Comparison of ENCODE assay signal across 8 cellular contexts in the genomic region with DNA sequence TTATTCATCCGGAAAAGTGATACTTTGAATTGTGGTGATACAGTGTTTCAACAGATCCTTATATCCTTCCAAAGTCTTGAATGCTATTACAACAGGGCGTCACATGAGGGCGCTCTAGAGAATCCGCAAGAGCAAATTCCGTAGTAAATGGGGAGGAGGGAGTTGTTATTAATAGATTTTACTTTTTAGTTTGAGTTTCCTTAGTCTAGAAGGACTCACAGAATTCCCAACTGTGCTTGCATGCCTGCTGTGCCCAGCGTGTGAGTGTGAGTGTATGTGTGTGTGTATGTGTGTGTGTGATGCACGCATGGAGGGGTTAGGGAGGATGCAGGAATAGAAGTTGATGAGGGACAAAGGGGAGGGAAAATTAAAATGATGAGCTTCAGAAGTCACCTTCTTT.
DNase-seq lines count a peak whose midpoint lies in the region; ATAC-seq, FAIRE-seq and TF ChIP-seq lines count a peak whose summit lies in the region.

No MANE protein-coding gene starts in this region.

- no peaks in the 10 kb centered on the region for H3K9me3 Mint-ChIP-seq in MCF 10A (ENCODE audit: unreplicated experiment)

- H3K27ac Mint-ChIP-seq in MCF 10A (ENCODE audit: low read depth, unreplicated experiment) = peak overlapping the region; percentile 73

- H3K4me3 Mint-ChIP-seq in MCF 10A (ENCODE audit: unreplicated experiment) = no peak overlapping the region

- CTCF ChIA-PET in A673 (lab: Charles Lee) (no interaction called here), MCF 10A (lab: Yijun Ruan, JAX) (interaction anchor here (0.6 to 4.4 kb wide), 21 partner anchors 9 to 447 kb away, joined by 3 to 54 read pairs (median 3); no protein-coding TSS in a partner anchor)

- H3K27me3 ChIP-seq in A673 (replicated peaks; ENCODE audit: insufficient read depth, low read depth, low read length, poor library complexity) (no peaks in the 10 kb centered on the region), tibial nerve (no peaks in the 10 kb centered on the region)

- TF ChIP-seq EP300 in tibial nerve (IDR thresholded peaks at IDR 0.05) = no peak

- H3K9me3 ChIP-seq in A673 (ENCODE audit: low read depth, low read length, poor library complexity, severe bottlenecking) (no peaks in the 10 kb centered on the region), kidney (ENCODE audit: control insufficient read depth in 1 of 2, low read length in 2 of 2) (no peaks in the 10 kb centered on the region), tibial nerve (no peaks in the 10 kb centered on the region)

- intact Hi-C loops in A673 (cut with micrococcal nuclease; ENCODE audit: unreplicated experiment) (loop anchor here (1.0 to 10.0 kb wide), 3 partner anchors 281 to 517 kb away; no protein-coding TSS in a partner anchor), MCF 10A (cut with micrococcal nuclease) (loop anchor here (1.0 to 5.0 kb wide), 3 partner anchors 285 to 502 kb away; no protein-coding TSS in a partner anchor), kidney (cut with DNase I) (loop anchor here (10.0 kb wide), 1 partner anchor 429 kb away; a partner anchor contains a TSS)

- H3K9ac ChIP-seq in kidney (ENCODE audit: low read length in 2 of 2) = no peak overlapping the region

- H3K27ac ChIP-seq in A673 (ENCODE audit: low read depth, low read length, poor library complexity, severe bottlenecking) = no peak overlapping the region
- peak overlapping the region; percentile 10 to 38 for H3K27ac ChIP-seq in kidney (ENCODE audit: low read depth in 2 of 2, low read length in 2 of 2)
- no peak overlapping the region for H3K27ac ChIP-seq in tibial nerve

- 25% methylated on average over 7 of the region's 7 CpGs for WGBS in tibial nerve, 2 donors

- FAIRE-seq in kidney (lab: Jason Lieb, UNC) = peak; percentile 73
- no peak for FAIRE-seq in GM12892 (lab: Jason Lieb, UNC)

- H3K36me3 ChIP-seq in A673 (ENCODE audit: insufficient read depth, low read length, poor library complexity, severe bottlenecking) = no peaks in the 10 kb centered on the region
- no peaks in the 10 kb centered on the region for H3K36me3 ChIP-seq in kidney (ENCODE audit: control insufficient read depth in 1 of 2, insufficient read depth in 2 of 2, low read length in 2 of 2)
- no peaks in the 10 kb centered on the region for H3K36me3 ChIP-seq in tibial nerve

- H3K4me1 ChIP-seq in A673 (ENCODE audit: insufficient read depth, low read length, poor library complexity, severe bottlenecking) = no peaks in the 10 kb centered on the region
- H3K4me1 ChIP-seq in kidney (ENCODE audit: control insufficient read depth in 1 of 2, insufficient read depth in 1 of 2, low read depth in 1 of 2, low read length in 2 of 2) = peaks cover 3 to 4% of the 10 kb centered on the region in 2 donors
- peaks cover 0 to 8% (median 0%) of the 10 kb centered on the region in 4 donors for H3K4me1 ChIP-seq in tibial nerve

- no peak for ATAC-seq in HG02981 (IDR thresholded peaks at IDR 0.05; ENCODE audit: unreplicated experiment)

- peaks cover 6% of the 10 kb centered on the region for H3K4me1 Mint-ChIP-seq in MCF 10A (ENCODE audit: insufficient read depth, unreplicated experiment)

- no peak for TF ChIP-seq POLR2A in tibial nerve (IDR thresholded peaks at IDR 0.05)
- TF ChIP-seq POLR2A in GM12892 (IDR thresholded peaks at IDR 0.05; ENCODE audit: low read depth, low read length) = no peak

- H3K4me3 ChIP-seq in A673 (ENCODE audit: low read depth, low read length, poor library complexity, severe bottlenecking) (no peak overlapping the region), GM12865 (ENCODE audit: low read depth, low read length) (no peak overlapping the region), kidney (ENCODE audit: low read length in 2 of 2) (no peak overlapping the region), tibial nerve (no peak overlapping the region)

- TF ChIP-seq CTCF in A673 (conservative IDR thresholded peaks at IDR 0.05; ENCODE audit: low read depth, low read length) (peak; percentile 92), GM12865 (IDR thresholded peaks at IDR 0.05; ENCODE audit: insufficient read depth, low read depth, low read length, missing control alignments) (peak; percentile 71), MCF 10A (IDR thresholded peaks at IDR 0.05; ENCODE audit: unreplicated experiment) (peak; percentile 74), kidney (IDR thresholded peaks at IDR 0.05; ENCODE audit: borderline replicate concordance, extremely low read depth, insufficient read depth) (peak; percentile 67), tibial nerve (IDR thresholded peaks at IDR 0.05) (peak; percentile 51 to 78 (median 64))

- POLR2A ChIA-PET in A673 (lab: Charles Lee; ENCODE audit: low non-redundant PET) (no interaction called here), MCF 10A (lab: Yijun Ruan, JAX) (interaction anchor here (0.6 to 0.9 kb wide), 2 partner anchors 45 to 488 kb away, joined by 3 read pairs; no protein-coding TSS in a partner anchor)

- DNase-seq in A673 (ENCODE audit: low spot score) = peak; percentile 64
- DNase-seq in GM12865 (ENCODE audit: low read depth) = peak; percentile 46
- DNase-seq in NCI-H510A (lab: John Stamatoyannopoulos, UW) = peak; percentile 16
- peak; percentile 56 for DNase-seq in MCF 10A (ENCODE audit: unreplicated experiment)
- no peak for DNase-seq in kidney
- peak; percentile 24 to 57 for DNase-seq in tibial nerve (ENCODE audit: low spot score in 2 of 2)
- no peak for DNase-seq in GM12892 (ENCODE audit: insufficient read length)

- H3K27me3 Mint-ChIP-seq in MCF 10A (ENCODE audit: insufficient read depth, unreplicated experiment) = no peaks in the 10 kb centered on the region

- H3K36me3 Mint-ChIP-seq in MCF 10A (ENCODE audit: insufficient read depth, unreplicated experiment) = no peaks in the 10 kb centered on the region

- BruUV-seq in A673 (replicated peaks; lab: Mats Ljungman, UMichigan) = no TSS peak
- BruUV-seq in MCF 10A (replicated peaks; lab: Mats Ljungman, UMichigan) = no TSS peak

Comparison
In these comparisons a context has a peak if more than half of its experiments do, and no peak if none do; other contexts are left out.
1. DNase-seq: peak in A673 (single experiment), GM12865 (single experiment), NCI-H510A (single experiment), MCF 10A (single experiment) and tibial nerve (2 of 2); none in kidney (single experiment) and GM12892 (single experiment).
2. H3K27ac ChIP-seq: peak in kidney (2 of 2); none in A673 (single experiment) and tibial nerve (0 of 4).
3. Peak in every context shown above with its lines, with median percentiles within 50 percentile points of each other: CTCF ChIP-seq.